8 cellular contexts compared by ENCODE assay signal in the genomic region with DNA sequence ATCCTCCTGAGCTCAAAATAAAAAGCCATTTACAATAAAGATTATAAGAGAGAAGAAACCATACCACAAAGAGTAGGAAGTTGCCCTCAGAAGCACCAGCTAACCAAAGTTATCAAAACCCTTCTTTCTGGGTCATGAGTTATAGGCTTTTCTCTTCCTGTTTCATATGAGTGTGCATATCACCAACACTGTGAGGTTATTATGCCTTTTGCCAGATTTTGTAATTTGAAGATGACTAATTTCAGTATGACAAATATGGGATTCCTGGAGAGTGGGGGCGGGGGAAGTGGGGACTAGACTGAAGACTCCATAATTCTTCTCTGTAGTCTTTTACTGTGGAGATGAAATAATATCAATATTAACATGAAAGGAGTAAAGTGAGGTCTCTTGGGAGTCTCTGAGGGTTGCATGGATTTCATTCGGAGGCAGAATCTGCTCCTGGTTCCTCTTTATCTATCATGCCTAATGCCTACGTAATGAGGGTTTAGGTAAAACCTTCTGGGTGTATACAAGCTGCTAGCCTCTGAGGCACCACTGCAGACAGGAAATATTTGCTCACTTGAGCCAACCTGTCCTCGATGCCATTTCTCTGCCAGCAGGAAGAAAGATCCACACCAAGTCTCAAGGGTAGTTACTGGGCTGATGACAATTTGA. TPM values are rescaled to one million over a fixed set of nuclear protein-coding genes. Genes with fewer than 3 reads are reported as not detected.
DNase-seq lines count a peak whose midpoint lies in the region; ATAC-seq and TF ChIP-seq lines count a peak whose summit lies in the region.

No MANE protein-coding gene starts in this region.

- intact Hi-C loops in dorsolateral prefrontal cortex (cut with DNase I) = loop anchor here in 1 of 2 donors (10.0 kb wide), 3 partner anchors 49 to 561 kb away; no protein-coding TSS in a partner anchor
- intact Hi-C loops in ovary (cut with DNase I) = no loop called here
- intact Hi-C loops in vagina (cut with DNase I) = no loop called here

- TF ChIP-seq EP300 in ovary (IDR thresholded peaks at IDR 0.05) = no peak

- TF ChIP-seq CTCF in AG10803 (conservative IDR thresholded peaks at IDR 0.05; ENCODE audit: low read length) (no peak), dorsolateral prefrontal cortex (IDR thresholded peaks at IDR 0.05 in 54 of 56, conservative IDR thresholded peaks at IDR 0.05 in 2 of 56; ENCODE audit: low read depth in 1 of 56, partially characterized antibody in 56 of 56) (no peak), ovary (IDR thresholded peaks at IDR 0.05) (no peak), vagina (IDR thresholded peaks at IDR 0.05) (no peak)

- TF ChIP-seq POLR2A in ovary (IDR thresholded peaks at IDR 0.05) = no peak
- no peak for TF ChIP-seq POLR2A in vagina (IDR thresholded peaks at IDR 0.05)

- 69 to 72% (median 71%) methylated on average over 4 of the region's 4 CpGs for WGBS in ovary, 3 donors

- H3K27ac ChIP-seq in dorsolateral prefrontal cortex = peak overlapping the region in 58 of 59 donors; percentile 4 to 100 (median 99)
- no peak overlapping the region for H3K27ac ChIP-seq in ovary
- peak overlapping the region; percentile 70 for H3K27ac ChIP-seq in vagina

- H3K36me3 ChIP-seq in ovary (no peaks in the 10 kb centered on the region), vagina (peaks cover 0 to 7% of the 10 kb centered on the region in 2 donors)

- peak overlapping the region; percentile 44 for H3K4me3 ChIP-seq in AG10803 (ENCODE audit: low read length)
- H3K4me3 ChIP-seq in dorsolateral prefrontal cortex = peak overlapping the region in 10 of 59 donors; percentile 1 to 98 (median 20)
- H3K4me3 ChIP-seq in ovary = no peak overlapping the region
- peak overlapping the region in 1 of 2 donors; percentile 10 for H3K4me3 ChIP-seq in vagina

- H3K4me1 ChIP-seq in ovary (ENCODE audit: insufficient read depth) = peaks cover 5% of the 10 kb centered on the region
- peaks cover 49% of the 10 kb centered on the region for H3K4me1 ChIP-seq in vagina

- H3K27me3 ChIP-seq in dorsolateral prefrontal cortex (no peaks in the 10 kb centered on the region), ovary (no peaks in the 10 kb centered on the region), vagina (no peaks in the 10 kb centered on the region)

- DNase-seq in AG10803 (ENCODE audit: low read depth) (peak; percentile 84), LoVo (ENCODE audit: low spot score) (peak; percentile 42), dorsolateral prefrontal cortex (no peak), ovary (peak in 4 of 5 donors; percentile 30 to 83 (median 43)), vagina (ENCODE audit: extremely low spot score in 2 of 2) (no peak), NCI-H1092 (lab: John Stamatoyannopoulos, UW) (no peak)
- peak; percentile 73 to 77 for DNase-seq in activated CD4-positive, alpha-beta T cell treated with anti-CD3 and anti-CD28 coated beads for 4 hours

- H3K9me3 ChIP-seq in ovary = no peaks in the 10 kb centered on the region
- no peaks in the 10 kb centered on the region for H3K9me3 ChIP-seq in vagina

- peak; percentile 22 for ATAC-seq in GM19463 (IDR thresholded peaks at IDR 0.05; ENCODE audit: unreplicated experiment)

RNA-seq across cellular contexts. Expression of gene LPXN, which starts 2.1 kb away (rescaled TPM):
- total RNA-seq in dorsolateral prefrontal cortex (10 to 100 TPM in 117 of 120 experiments, 1 to 10 TPM in 3; 8.8 to 21.0 (median 14.8) TPM), ovary (10 to 100 TPM in 1 of 7 donors, 1 to 10 TPM in 6; 6.5 to 13.9 (median 7.9) TPM), vagina (24.3 TPM)
- 10 to 100 TPM in 1 of 2 donors, 1 to 10 TPM in 1; 7.6 to 19.3 TPM for polyA plus RNA-seq in ovary

RNA-seq across cellular contexts. Expression of gene ZFP91, which starts 5.3 kb away (rescaled TPM):
- total RNA-seq in dorsolateral prefrontal cortex (10 to 100 TPM; 41.4 to 67.0 (median 53.2) TPM), ovary (10 to 100 TPM; 25.6 to 45.2 (median 39.5) TPM), vagina (35.4 TPM)
- 10 to 100 TPM; 19.7 to 55.6 TPM for polyA plus RNA-seq in ovary

RNA-seq across cellular contexts. Expression of gene CNTF, which starts 48.9 kb away (rescaled TPM):
- total RNA-seq in dorsolateral prefrontal cortex (100 to 1,000 TPM in 1 of 120 experiments, 1 to 10 TPM in 116, under 1 TPM in 2, not detected in 1; 0.87 to 298 (median 3.2) TPM), ovary (1 to 10 TPM in 2 of 7 donors, under 1 TPM in 5; 0.33 to 1.1 (median 0.87) TPM), vagina (not detected)
- polyA plus RNA-seq in ovary = 1 to 10 TPM in 1 of 2 donors, under 1 TPM in 1; 0.22 to 2.0 TPM

Comparison
In these comparisons a context has a peak if more than half of its experiments do, and no peak if none do; other contexts are left out.
1. DNase-seq: peak in AG10803 (single experiment), LoVo (single experiment), activated CD4-positive, alpha-beta T cell treated with anti-CD3 and anti-CD28 coated beads for 4 hours (2 of 2) and ovary (4 of 5); none in dorsolateral prefrontal cortex (0 of 10), vagina (0 of 2) and NCI-H1092 (single experiment).
2. H3K27ac ChIP-seq: peak in dorsolateral prefrontal cortex (58 of 59) and vagina (single experiment); none in ovary (0 of 2).